ENCODE assay signal across 8 cellular contexts in genomic region chr15:78437107-78437761, GRCh38. TPM values are rescaled to one million over a fixed set of nuclear protein-coding genes. Genes with fewer than 3 reads are reported as not detected.
A peak's percentile ranks its signal among the peaks of the same experiment; 100 is the strongest.
DNase-seq lines count a peak whose midpoint lies in the region; ATAC-seq and TF ChIP-seq lines count a peak whose summit lies in the region.

No MANE protein-coding gene starts in this region.

- peaks cover 30% of the 10 kb centered on the region for H3K36me3 ChIP-seq in RWPE2 (ENCODE audit: low read depth)

- H3K27me3 ChIP-seq in RWPE2 (ENCODE audit: insufficient read depth, poor library complexity, severe bottlenecking), result no peaks in the 10 kb centered on the region

- H3K4me1 ChIP-seq in RWPE2 (ENCODE audit: insufficient read depth, poor library complexity, severe bottlenecking), result peaks cover 27% of the 10 kb centered on the region

- H3K4me3 ChIP-seq in RWPE2 (ENCODE audit: severe bottlenecking), result peak overlapping the region; percentile 93

- peaks cover 8% of the 10 kb centered on the region for H3K36me3 Mint-ChIP-seq in osteocyte (ENCODE audit: unreplicated experiment)

- DNase-seq in AG08395 (ENCODE audit: low spot score), result peak; percentile 23
- peak; percentile 23 for DNase-seq in GM19238 (ENCODE audit: insufficient read length, low spot score)
- no peak for DNase-seq in RWPE2 (ENCODE audit: low spot score)
- no peak for DNase-seq in epithelial cell of prostate (ENCODE audit: low read depth, low spot score)
- no peak for DNase-seq in osteocyte (ENCODE audit: extremely low spot score, unreplicated experiment)
- DNase-seq in NCI-H1930 (lab: John Stamatoyannopoulos, UW), result no peak

- peaks cover 13% of the 10 kb centered on the region for H3K27me3 Mint-ChIP-seq in osteocyte (ENCODE audit: unreplicated experiment)

- TF ChIP-seq CTCF in RWPE2 (IDR thresholded peaks at IDR 0.05; ENCODE audit: poor library complexity, severe bottlenecking), result no peak
- TF ChIP-seq CTCF in osteocyte (IDR thresholded peaks at IDR 0.05), result no peak

- H3K27ac Mint-ChIP-seq in osteocyte (ENCODE audit: unreplicated experiment), result peak overlapping the region; percentile 91

- peak; percentile 18 for ATAC-seq in RWPE2 (ENCODE audit: low read depth)
- no peak for ATAC-seq in HG03135 (IDR thresholded peaks at IDR 0.05; ENCODE audit: unreplicated experiment)
- ATAC-seq in HG02885 (IDR thresholded peaks at IDR 0.05; ENCODE audit: poor library complexity, unreplicated experiment), result no peak

- peak overlapping the region; percentile 88 for H3K4me3 Mint-ChIP-seq in osteocyte (ENCODE audit: unreplicated experiment)

- peaks cover 30% of the 10 kb centered on the region for H3K4me1 Mint-ChIP-seq in osteocyte (ENCODE audit: unreplicated experiment)

- no peaks in the 10 kb centered on the region for H3K9me3 Mint-ChIP-seq in osteocyte (ENCODE audit: unreplicated experiment)

- H3K9me3 ChIP-seq in RWPE2 (ENCODE audit: severe bottlenecking), result no peaks in the 10 kb centered on the region

- H3K27ac ChIP-seq in RWPE2 (ENCODE audit: poor library complexity, severe bottlenecking), result peak overlapping the region; percentile 65
- peak overlapping the region; percentile 61 for H3K27ac ChIP-seq in epithelial cell of prostate

RNA-seq across cellular contexts. Expression of gene IREB2, which starts 0.8 kb away (rescaled TPM):
- total RNA-seq in osteocyte, result 55.9 and 62.3 TPM in 2 replicates

Comparison
In these comparisons a context has a peak if more than half of its experiments do, and no peak if none do; other contexts are left out.
1. DNase-seq: peak in AG08395 (single experiment) and GM19238 (single experiment); none in RWPE2 (single experiment), epithelial cell of prostate (single experiment), osteocyte (single experiment) and NCI-H1930 (0 of 2).